In the genomic region with DNA sequence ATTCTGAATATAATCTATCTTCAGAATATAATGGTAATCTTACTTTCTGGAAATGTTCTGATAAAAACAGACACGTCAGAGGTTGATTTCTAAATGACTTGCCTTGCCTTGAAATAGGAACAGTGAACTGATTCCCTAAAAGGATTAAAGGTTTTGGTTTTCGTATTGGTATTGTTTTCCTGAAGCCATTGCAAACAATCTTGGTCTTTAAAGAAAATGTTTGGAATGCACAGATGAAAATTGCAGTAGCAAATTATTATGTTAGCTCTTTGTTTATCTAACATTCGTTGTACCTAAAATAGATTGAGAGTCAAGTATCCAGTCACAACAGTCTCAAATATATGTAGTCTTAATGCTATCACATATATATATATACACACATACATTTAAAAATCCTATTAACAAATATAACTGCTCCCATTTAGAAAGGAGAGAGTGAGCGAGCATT, we compare ENCODE assay signal across 8 cellular contexts. TPM values are rescaled to one million over a fixed set of nuclear protein-coding genes. Genes with fewer than 3 reads are reported as not detected.
A peak's percentile ranks its signal among the peaks of the same experiment; 100 is the strongest.
DNase-seq lines count a peak whose midpoint lies in the region; ATAC-seq and TF ChIP-seq lines count a peak whose summit lies in the region.

No MANE protein-coding gene starts in this region.

- H3K36me3 ChIP-seq in RWPE2 (ENCODE audit: low read depth) (peaks cover 12% of the 10 kb centered on the region), esophagus (ENCODE audit: control insufficient read depth in 2 of 2, insufficient read depth in 2 of 2, low read length in 1 of 2) (peaks cover 0 to 3% of the 10 kb centered on the region in 2 donors)

- no peak for TF ChIP-seq CTCF in RWPE2 (IDR thresholded peaks at IDR 0.05; ENCODE audit: poor library complexity, severe bottlenecking)

- H3K27me3 ChIP-seq in RWPE2 (ENCODE audit: insufficient read depth, poor library complexity, severe bottlenecking) (no peaks in the 10 kb centered on the region), esophagus (ENCODE audit: control insufficient read depth in 1 of 2, insufficient read depth in 2 of 2, low read length in 2 of 2) (no peaks in the 10 kb centered on the region)

- H3K27ac ChIP-seq in RWPE2 (ENCODE audit: poor library complexity, severe bottlenecking) (peak overlapping the region; percentile 53), esophagus (ENCODE audit: low read depth in 2 of 2, low read length in 1 of 2) (peak overlapping the region; percentile 40 to 60)

- DNase-seq in EH (ENCODE audit: low read depth) (peak; percentile 32), RWPE2 (ENCODE audit: low spot score) (no peak), pons (ENCODE audit: low spot score) (peak; percentile 77), NCI-H2196 treated with DMSO at 0.1 percent for 48 hours (lab: John Stamatoyannopoulos, UW; ENCODE audit: unreplicated experiment) (no peak)
- DNase-seq in activated effector memory CD4-positive, alpha-beta T cell treated with anti-CD3 and anti-CD28 coated beads, Interleukin-2, amount 50 U/mL, for 16 hours: no peak

- peak overlapping the region; percentile 99 for H3K4me3 ChIP-seq in RWPE2 (ENCODE audit: severe bottlenecking)
- peak overlapping the region in 1 of 2 donors; percentile 89 for H3K4me3 ChIP-seq in esophagus (ENCODE audit: low read depth in 1 of 2, low read length in 2 of 2)

- 0 to 4% methylated on average over 4 of the region's 4 CpGs for WGBS in esophagus, 2 donors

- H3K4me1 ChIP-seq in RWPE2 (ENCODE audit: insufficient read depth, poor library complexity, severe bottlenecking): peaks cover 35% of the 10 kb centered on the region
- H3K4me1 ChIP-seq in esophagus (ENCODE audit: control insufficient read depth in 2 of 2, insufficient read depth in 2 of 2, low read length in 1 of 2): no peaks in the 10 kb centered on the region

- ATAC-seq in RWPE2 (ENCODE audit: low read depth): no peak
- no peak for ATAC-seq in GM19035 (IDR thresholded peaks at IDR 0.05; ENCODE audit: unreplicated experiment)
- ATAC-seq in GM21825 (IDR thresholded peaks at IDR 0.05; ENCODE audit: unreplicated experiment): no peak

- H3K9me3 ChIP-seq in RWPE2 (ENCODE audit: severe bottlenecking): no peaks in the 10 kb centered on the region
- H3K9me3 ChIP-seq in esophagus (ENCODE audit: control insufficient read depth in 2 of 2, insufficient read depth in 1 of 2, low read depth in 1 of 2, low read length in 1 of 2): no peaks in the 10 kb centered on the region

RNA-seq across cellular contexts. Expression of gene ITM2B, which starts 1.7 kb away (rescaled TPM):
- polyA plus RNA-seq in esophagus: 100 to 1,000 TPM; 340 to 473 TPM

Comparison
In these comparisons a context has a peak if more than half of its experiments do, and no peak if none do; other contexts are left out.
1. DNase-seq: peak in EH (single experiment) and pons (single experiment); none in RWPE2 (single experiment), NCI-H2196 treated with DMSO at 0.1 percent for 48 hours (single experiment) and activated effector memory CD4-positive, alpha-beta T cell treated with anti-CD3 and anti-CD28 coated beads, Interleukin-2, amount 50 U/mL, for 16 hours (single experiment).